Comparison of ENCODE assay signal across 31 cellular contexts in the genomic region with DNA sequence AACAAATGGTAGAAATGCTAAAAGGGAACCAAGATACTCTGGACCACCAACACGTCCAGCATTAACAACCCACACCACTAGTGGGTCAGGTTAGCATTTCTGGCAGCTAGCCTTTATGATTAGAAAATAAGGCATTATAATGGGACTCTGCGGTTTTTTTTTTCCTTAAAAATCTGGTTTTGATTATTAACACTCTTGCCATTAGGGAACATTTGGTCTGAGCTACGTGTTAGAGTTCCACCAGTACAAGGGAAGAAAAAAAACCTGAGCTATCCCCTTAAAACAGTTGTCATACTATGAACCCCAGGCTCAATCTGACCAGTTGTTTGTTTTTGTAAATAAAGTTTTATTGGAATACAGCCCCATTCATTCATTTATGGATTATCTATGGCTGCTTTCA.
"Had no signal": no experiment of that assay in that cellular context is flagged by ENCODE, and none has a peak within 500 bp of the region (broad histone marks: within the 10 kb centered on the region; RNA-seq: fewer than 3 reads in every experiment).

No MANE protein-coding gene starts in this region.

- H3K9me3 Mint-ChIP-seq: activated CD4-positive, alpha-beta T cell treated with anti-CD3 and anti-CD28 coated beads, Interleukin-2, amount 10 ng/mL, durations not matched to agents 7 days and 5 days; activated T-cell treated with anti-CD3 and anti-CD28 coated beads, Interleukin-2, amount 50 U/mL, for 4 hours; activated T-helper 17 cell treated with anti-CD3 and anti-CD28 coated beads, Interleukin-2, amount 50 U/mL, for 72 hours; central memory CD8-positive, alpha-beta T cell had no signal

- ATAC-seq: activated T-cell treated with anti-CD3 and anti-CD28 coated beads, Interleukin-2, amount 50 U/mL, for 4 hours; activated T-helper 17 cell treated with anti-CD3 and anti-CD28 coated beads, Interleukin-2, amount 50 U/mL, for 72 hours; esophagus mucosa; gastroesophageal sphincter; heart right ventricle had no signal

- H3K36me3 Mint-ChIP-seq: activated naive CD8-positive, alpha-beta T cell had no signal

- H3K27ac Mint-ChIP-seq: activated CD4-positive, alpha-beta memory T cell treated with anti-CD3 and anti-CD28 coated beads, Interleukin-2, amount 10 ng/mL, durations not matched to agents 7 days and 5 days; activated CD4-positive, alpha-beta T cell treated with anti-CD3 and anti-CD28 coated beads, Interleukin-2, amount 10 ng/mL, durations not matched to agents 7 days and 5 days; activated naive CD8-positive, alpha-beta T cell; activated T-helper 17 cell treated with anti-CD3 and anti-CD28 coated beads, Interleukin-2, amount 50 U/mL, for 72 hours had no signal

- H3K4me2 ChIP-seq: hepatocyte had no signal

- DNase-seq: activated CD4-positive, alpha-beta memory T cell treated with anti-CD3 and anti-CD28 coated beads, Interleukin-2, amount 10 ng/mL, durations not matched to agents 7 days and 5 days; activated CD4-positive, alpha-beta T cell treated with anti-CD3 and anti-CD28 coated beads for 4 hours; activated CD4-positive, alpha-beta T cell treated with anti-CD3 and anti-CD28 coated beads, Interleukin-2, amount 10 ng/mL, durations not matched to agents 7 days and 5 days; activated CD4-positive, alpha-beta T cell treated with anti-CD3 and anti-CD28 coated beads, Interleukin-2, amount 50 U/mL, for 4 hours; activated CD4-positive, CD25-positive, alpha-beta regulatory T cell; activated CD4-positive, CD25-positive, alpha-beta regulatory T cell treated with anti-CD3 and anti-CD28 coated beads, Interleukin-2, amount 50 U/mL, for 72 hours; activated CD8-positive, alpha-beta memory T cell treated with anti-CD3 and anti-CD28 coated beads, Interleukin-2, amount 50 U/mL, for 48 hours; activated effector memory CD4-positive, alpha-beta T cell treated with Interleukin-2 at 50 U/mL for 16 hours; activated gamma-delta T cell treated with Interleukin-2 at 50 U/mL for 16 hours; activated naive CD4-positive, alpha-beta T cell treated with anti-CD3 and anti-CD28 coated beads, Interleukin-2, amount 50 U/mL, for 16 hours; activated naive CD4-positive, alpha-beta T cell treated with Interleukin-2 at 50 U/mL for 16 hours; activated T-cell treated with anti-CD3 and anti-CD28 coated beads for 4 hours; activated T-cell treated with anti-CD3 and anti-CD28 coated beads, Interleukin-2, amount 50 U/mL, for 4 hours; amniotic stem cell; anterior cingulate cortex; brain microvascular endothelial cell; cortex of kidney; dermis blood vessel endothelial cell; effector CD4-positive, alpha-beta T cell; foreskin melanocyte; heart right ventricle; T-helper 2 cell had no signal

- H3K4me1 ChIP-seq: gastroesophageal sphincter had no signal

- H3K4me3 Mint-ChIP-seq: activated CD4-positive, alpha-beta memory T cell treated with anti-CD3 and anti-CD28 coated beads, Interleukin-2, amount 10 ng/mL, durations not matched to agents 7 days and 5 days; activated CD4-positive, alpha-beta T cell treated with anti-CD3 and anti-CD28 coated beads, Interleukin-2, amount 10 ng/mL, durations not matched to agents 7 days and 5 days; activated naive CD8-positive, alpha-beta T cell; activated T-cell treated with anti-CD3 and anti-CD28 coated beads, Interleukin-2, amount 50 U/mL, for 4 hours; activated T-helper 17 cell treated with anti-CD3 and anti-CD28 coated beads, Interleukin-2, amount 50 U/mL, for 72 hours; central memory CD8-positive, alpha-beta T cell had no signal

- H3K4me1 Mint-ChIP-seq: activated CD4-positive, alpha-beta T cell treated with anti-CD3 and anti-CD28 coated beads, Interleukin-2, amount 10 ng/mL, durations not matched to agents 7 days and 5 days; activated T-helper 17 cell treated with anti-CD3 and anti-CD28 coated beads, Interleukin-2, amount 50 U/mL, for 72 hours; central memory CD8-positive, alpha-beta T cell had no signal

- H3K79me2 ChIP-seq: hepatocyte had no signal

- H3K27me3 ChIP-seq: brain microvascular endothelial cell, gastroesophageal sphincter, hepatocyte had no signal

- H2AFZ ChIP-seq: hepatocyte had no signal

- H3K27me3 Mint-ChIP-seq: activated CD4-positive, alpha-beta T cell treated with anti-CD3 and anti-CD28 coated beads, Interleukin-2, amount 10 ng/mL, durations not matched to agents 7 days and 5 days had no signal

- H3K4me3 ChIP-seq: gastroesophageal sphincter, heart right ventricle, hepatocyte had no signal

- H3K9me3 ChIP-seq: gastroesophageal sphincter, heart right ventricle had no signal

- FAIRE-seq: astrocyte, bronchial epithelial cell, colon had no signal

- H3K27ac ChIP-seq: brain microvascular endothelial cell, gastroesophageal sphincter, heart right ventricle, hepatocyte had no signal

- H3K36me3 ChIP-seq: brain microvascular endothelial cell, gastroesophageal sphincter, heart right ventricle had no signal
